10 cellular contexts compared by ENCODE assay signal in genomic region chr6:139251377-139252017, GRCh38. TPM values are rescaled to one million over a fixed set of nuclear protein-coding genes. Genes with fewer than 3 reads are reported as not detected.
A peak's percentile ranks its signal among the peaks of the same experiment; 100 is the strongest.
DNase-seq lines count a peak whose midpoint lies in the region; ATAC-seq lines count a peak whose summit lies in the region.
"Had no signal": no experiment of that assay in that cellular context is flagged by ENCODE, and none has a peak within 500 bp of the region (broad histone marks: within the 10 kb centered on the region; RNA-seq: fewer than 3 reads in every experiment).

No MANE protein-coding gene starts in this region.

- ATAC-seq in stimulated activated naive CD8-positive, alpha-beta T cell treated with anti-CD3 and anti-CD28 coated beads, Interleukin-15, Interleukin-2, amounts not matched to agents 100 U/mL and 50 U/mL, for 24 hours: no peak
- ATAC-seq in effector memory CD8-positive, alpha-beta T cell (replicated peaks): no peak
- peak; percentile 55 for ATAC-seq in aorta (ENCODE audit: low FRiP score)
- ATAC-seq in HG02642 (IDR thresholded peaks at IDR 0.05; ENCODE audit: poor library complexity, unreplicated experiment): no peak

- DNase-seq in stimulated activated naive CD8-positive, alpha-beta T cell treated with anti-CD3 and anti-CD28 coated beads, Interleukin-15, Interleukin-2, amounts not matched to agents 100 U/mL and 50 U/mL, for 24 hours: no peak
- no peak for DNase-seq in effector memory CD8-positive, alpha-beta T cell
- DNase-seq in aorta (no peak), mesendoderm (no peak), NCI-H1048 (lab: John Stamatoyannopoulos, UW) (no peak)
- DNase-seq: NCI-H1092 treated with DMSO at 0.1 percent for 48 hours had no signal

- H3K4me1 ChIP-seq in muscle layer of colon (ENCODE audit: insufficient read depth, low read length) (peaks cover 5% of the 10 kb centered on the region), aorta (ENCODE audit: control insufficient read depth in 1 of 2, insufficient read depth in 2 of 2, low read length in 2 of 2) (peaks cover 2 to 4% of the 10 kb centered on the region in 2 donors), mesendoderm (ENCODE audit: control insufficient read depth, low read depth, low read length) (no peaks in the 10 kb centered on the region)

- H4K5ac ChIP-seq in mesendoderm (ENCODE audit: low read length): no peak overlapping the region

- H3K36me3 ChIP-seq in muscle layer of colon (ENCODE audit: insufficient read depth, low read length) (no peaks in the 10 kb centered on the region), aorta (ENCODE audit: control insufficient read depth in 1 of 2, insufficient read depth in 2 of 2, low read length in 1 of 2) (peaks cover 0 to 2% of the 10 kb centered on the region in 2 donors), mesendoderm (ENCODE audit: control insufficient read depth, insufficient read depth, low read length) (no peaks in the 10 kb centered on the region)

- H3K4me1 Mint-ChIP-seq in stimulated activated naive CD8-positive, alpha-beta T cell treated with anti-CD3 and anti-CD28 coated beads, Interleukin-15, Interleukin-2, amounts not matched to agents 100 ng/mL and 50 ng/mL, for 24 hours (ENCODE audit: low read depth): peaks cover 59% of the 10 kb centered on the region
- peaks cover 25 to 31% of the 10 kb centered on the region in 2 donors for H3K4me1 Mint-ChIP-seq in effector memory CD8-positive, alpha-beta T cell (ENCODE audit: low read depth in 2 of 2)

- H3K27ac ChIP-seq in muscle layer of colon (ENCODE audit: low read depth, low read length) (peak overlapping the region; percentile 7), aorta (ENCODE audit: low read depth in 1 of 2, low read length in 2 of 2) (no peak overlapping the region), mesendoderm (ENCODE audit: low read depth, low read length) (no peak overlapping the region)
- H3K27ac ChIP-seq: RWPE1 had no signal

- H2AK5ac ChIP-seq in mesendoderm (ENCODE audit: low read length): no peak overlapping the region

- H2BK5ac ChIP-seq in mesendoderm (ENCODE audit: low read length): no peak overlapping the region

- H3K9me3 ChIP-seq in muscle layer of colon (ENCODE audit: low read length): no peaks in the 10 kb centered on the region
- no peaks in the 10 kb centered on the region for H3K9me3 ChIP-seq in aorta (ENCODE audit: control insufficient read depth, low read length)

- H3K23ac ChIP-seq in mesendoderm (ENCODE audit: low read length): no peak overlapping the region

- intact Hi-C loops in aorta (cut with DNase I): no loop called here

- H3K79me2 ChIP-seq in mesendoderm (ENCODE audit: control insufficient read depth, insufficient read depth, low read length): no peaks in the 10 kb centered on the region

- H3K4me2 ChIP-seq in mesendoderm (ENCODE audit: low read length): no peak overlapping the region

- H3K56ac ChIP-seq in mesendoderm (ENCODE audit: low read length): no peak overlapping the region

- no peak overlapping the region for H2BK120ac ChIP-seq in mesendoderm (ENCODE audit: low read depth, low read length)

- peak overlapping the region; percentile 8 for H3K27ac Mint-ChIP-seq in stimulated activated naive CD8-positive, alpha-beta T cell treated with anti-CD3 and anti-CD28 coated beads, Interleukin-15, Interleukin-2, amounts not matched to agents 100 ng/mL and 50 ng/mL, for 24 hours
- peak overlapping the region; percentile 44 to 67 for H3K27ac Mint-ChIP-seq in effector memory CD8-positive, alpha-beta T cell

- H3K9ac ChIP-seq in muscle layer of colon (ENCODE audit: low read length): no peak overlapping the region
- H3K9ac ChIP-seq in mesendoderm (ENCODE audit: low read length): no peak overlapping the region

- no peaks in the 10 kb centered on the region for H3K27me3 ChIP-seq in muscle layer of colon (ENCODE audit: control insufficient read depth in 1 of 2, insufficient read depth in 2 of 2, low read length in 2 of 2)
- H3K27me3 ChIP-seq in aorta (ENCODE audit: control insufficient read depth in 1 of 2, insufficient read depth in 2 of 2, low read length in 1 of 2): no peaks in the 10 kb centered on the region
- no peaks in the 10 kb centered on the region for H3K27me3 ChIP-seq in mesendoderm (ENCODE audit: insufficient read depth, low read length, poor library complexity)

- H3K4me3 ChIP-seq in muscle layer of colon (ENCODE audit: low read depth in 1 of 2, low read length in 2 of 2): no peak overlapping the region
- H3K4me3 ChIP-seq in aorta (ENCODE audit: low read length in 2 of 2): no peak overlapping the region
- no peak overlapping the region for H3K4me3 ChIP-seq in mesendoderm (ENCODE audit: low read length)

- 32 to 36% methylated on average over 3 of the region's 3 CpGs for WGBS in aorta, 2 donors
- WGBS in mesendoderm (ENCODE audit: extremely low coverage, insufficient coverage, low lambda C conversion rate): no CpG with 5 or more reads among the region's 3 CpGs

- H3K27me3 Mint-ChIP-seq in stimulated activated naive CD8-positive, alpha-beta T cell treated with anti-CD3 and anti-CD28 coated beads, Interleukin-15, Interleukin-2, amounts not matched to agents 100 ng/mL and 50 ng/mL, for 24 hours: no peaks in the 10 kb centered on the region
- no peaks in the 10 kb centered on the region for H3K27me3 Mint-ChIP-seq in effector memory CD8-positive, alpha-beta T cell

- no peak overlapping the region for H3K4ac ChIP-seq in mesendoderm (ENCODE audit: low read depth, low read length)

- H3K4me3 Mint-ChIP-seq in stimulated activated naive CD8-positive, alpha-beta T cell treated with anti-CD3 and anti-CD28 coated beads, Interleukin-15, Interleukin-2, amounts not matched to agents 100 ng/mL and 50 ng/mL, for 24 hours: no peak overlapping the region
- peak overlapping the region; percentile 13 to 44 for H3K4me3 Mint-ChIP-seq in effector memory CD8-positive, alpha-beta T cell

- H3K36me3 Mint-ChIP-seq in stimulated activated naive CD8-positive, alpha-beta T cell treated with anti-CD3 and anti-CD28 coated beads, Interleukin-15, Interleukin-2, amounts not matched to agents 100 ng/mL and 50 ng/mL, for 24 hours (ENCODE audit: low read depth): no peaks in the 10 kb centered on the region
- H3K36me3 Mint-ChIP-seq in effector memory CD8-positive, alpha-beta T cell (ENCODE audit: insufficient read depth): peaks cover 2% of the 10 kb centered on the region

- no peaks in the 10 kb centered on the region for H3K9me3 Mint-ChIP-seq in stimulated activated naive CD8-positive, alpha-beta T cell treated with anti-CD3 and anti-CD28 coated beads, Interleukin-15, Interleukin-2, amounts not matched to agents 100 ng/mL and 50 ng/mL, for 24 hours
- H3K9me3 Mint-ChIP-seq in effector memory CD8-positive, alpha-beta T cell: no peaks in the 10 kb centered on the region

- no peak overlapping the region for H4K8ac ChIP-seq in mesendoderm (ENCODE audit: low read depth, low read length)

- H3K79me1 ChIP-seq in mesendoderm (ENCODE audit: low read length): no peaks in the 10 kb centered on the region

- H2BK15ac ChIP-seq in mesendoderm (replicated peaks; ENCODE audit: low read depth): no peak overlapping the region

- no peak overlapping the region for H3K18ac ChIP-seq in mesendoderm (ENCODE audit: low read length)

RNA-seq across cellular contexts. Expression of gene TXLNB, which starts 40.3 kb away (rescaled TPM):
- total RNA-seq in aorta: 1 to 10 TPM; 1.5 to 3.4 TPM
- under 1 TPM; 0.10 to 0.63 TPM for polyA plus RNA-seq in aorta
- polyA plus RNA-seq in mesendoderm (2013, experiment 1 of 2): 0.04 TPM
- 0.01 TPM for polyA plus RNA-seq in mesendoderm (2013, experiment 2 of 2)
